ENCODE assay signal across 8 cellular contexts in genomic region chr14:68682166-68683103, GRCh38.
DNase-seq lines count a peak whose midpoint lies in the region; ATAC-seq and TF ChIP-seq lines count a peak whose summit lies in the region.

No MANE protein-coding gene starts in this region.

- no peak for TF ChIP-seq CTCF in type B pancreatic cell (conservative IDR thresholded peaks at IDR 0.05)

- H3K27me3 Mint-ChIP-seq in type B pancreatic cell = no peaks in the 10 kb centered on the region

- peaks cover 76% of the 10 kb centered on the region for H3K4me1 Mint-ChIP-seq in type B pancreatic cell (ENCODE audit: unreplicated experiment)

- peaks cover 53% of the 10 kb centered on the region for H3K4me1 ChIP-seq in mesodermal cell (ENCODE audit: control insufficient read depth, insufficient read depth, low read length, poor library complexity, severe bottlenecking)

- H3K4me3 Mint-ChIP-seq in type B pancreatic cell = peak overlapping the region; percentile 69

- no peak for TF ChIP-seq POLR2A in erythroblast (IDR thresholded peaks at IDR 0.05; ENCODE audit: low read length)

- H3K9me3 ChIP-seq in mesodermal cell (ENCODE audit: control insufficient read depth, low read length) = peaks cover 4% of the 10 kb centered on the region

- WGBS in mesodermal cell (ENCODE audit: insufficient coverage in 2 of 2), 2 experiments = 79 to 86% methylated on average over 5 to 8 of the region's 15 CpGs

- peaks cover 9% of the 10 kb centered on the region for H3K9me3 Mint-ChIP-seq in type B pancreatic cell

- H3K27ac Mint-ChIP-seq in type B pancreatic cell = peak overlapping the region; percentile 93

- H3K36me3 Mint-ChIP-seq in type B pancreatic cell = peaks cover 11% of the 10 kb centered on the region

- H3K27ac ChIP-seq in mesodermal cell (ENCODE audit: low read depth, low read length, severe bottlenecking) = peak overlapping the region; percentile 88

- DNase-seq in activated gamma-delta T cell treated with Interleukin-2 at 50 U/mL for 16 hours = peak; percentile 41
- no peak for DNase-seq in activated gamma-delta T cell (lab: John Stamatoyannopoulos, UW)
- peak; percentile 56 for DNase-seq in T1000 (lab: John Stamatoyannopoulos, UW)
- peak; percentile 96 for DNase-seq in dermis blood vessel endothelial cell
- no peak for DNase-seq in type B pancreatic cell (ENCODE audit: extremely low spot score, unreplicated experiment)
- no peak for DNase-seq in erythroblast (lab: John Stamatoyannopoulos, UW)

- no peaks in the 10 kb centered on the region for H3K36me3 ChIP-seq in mesodermal cell (ENCODE audit: control insufficient read depth, insufficient read depth, low read length)

- no peak for ATAC-seq in GM18520 (IDR thresholded peaks at IDR 0.05; ENCODE audit: unreplicated experiment)

- no peak overlapping the region for H3K4me3 ChIP-seq in mesodermal cell (ENCODE audit: extremely low read depth, insufficient read depth, low read length, poor library complexity, severe bottlenecking)

Comparison
In these comparisons a context has a peak if more than half of its experiments do, and no peak if none do; other contexts are left out.
1. DNase-seq: peak in activated gamma-delta T cell treated with Interleukin-2 at 50 U/mL for 16 hours (single experiment), T1000 (single experiment) and dermis blood vessel endothelial cell (single experiment); none in activated gamma-delta T cell (single experiment), type B pancreatic cell (single experiment) and erythroblast (0 of 2).